ENCODE assay signal across 22 cellular contexts in the genomic region with DNA sequence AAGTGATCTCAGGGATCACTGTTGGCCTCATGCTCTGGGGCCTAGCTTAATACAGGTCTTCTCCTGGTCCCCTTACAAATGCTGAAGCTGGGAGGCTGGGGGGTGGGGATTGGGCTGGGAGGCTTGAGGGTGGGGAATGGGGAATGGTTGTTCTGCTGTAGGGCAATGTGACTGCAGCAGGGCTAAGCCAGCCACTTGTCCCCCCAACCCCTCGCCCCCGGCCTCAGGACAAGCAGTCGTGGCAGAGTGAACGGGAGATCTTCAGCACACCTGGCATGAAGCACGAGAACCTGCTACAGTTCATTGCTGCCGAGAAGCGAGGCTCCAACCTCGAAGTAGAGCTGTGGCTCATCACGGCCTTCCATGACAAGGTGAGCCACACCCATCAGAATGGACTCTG.
"Had no signal": no experiment of that assay in that cellular context is flagged by ENCODE, and none has a peak within 500 bp of the region (broad histone marks: within the 10 kb centered on the region; RNA-seq: fewer than 3 reads in every experiment).

No MANE protein-coding gene starts in this region.

- DNase-seq: activated CD4-positive, alpha-beta memory T cell treated with anti-CD3 and anti-CD28 coated beads, Interleukin-2, amount 10 ng/mL, durations not matched to agents 7 days and 5 days; activated CD4-positive, alpha-beta T cell treated with anti-CD3 and anti-CD28 coated beads for 1 hour; activated CD4-positive, alpha-beta T cell treated with anti-CD3 and anti-CD28 coated beads for 4 hours; activated CD4-positive, alpha-beta T cell treated with anti-CD3 and anti-CD28 coated beads, Interleukin-2, amount 10 ng/mL, durations not matched to agents 7 days and 5 days; activated CD4-positive, alpha-beta T cell treated with anti-CD3 and anti-CD28 coated beads, Interleukin-2, amount 50 U/mL, for 4 hours; activated effector memory CD4-positive, alpha-beta T cell treated with Interleukin-2 at 50 U/mL for 16 hours; activated gamma-delta T cell treated with Interleukin-2 at 50 U/mL for 16 hours; activated naive CD4-positive, alpha-beta T cell treated with anti-CD3 and anti-CD28 coated beads, Interleukin-2, amount 50 U/mL, for 16 hours; activated naive CD4-positive, alpha-beta T cell treated with Interleukin-2 at 50 U/mL for 16 hours; activated T-cell treated with anti-CD3 and anti-CD28 coated beads, Interleukin-2, amount 50 U/mL, for 4 hours; amniotic stem cell; brain microvascular endothelial cell; cortex of kidney; dermis blood vessel endothelial cell; effector CD8-positive, alpha-beta T cell; foreskin fibroblast; SW 1271; T-cell; T-helper 2 cell had no signal

- H3K4me3 Mint-ChIP-seq: activated CD4-positive, alpha-beta memory T cell treated with anti-CD3 and anti-CD28 coated beads, Interleukin-2, amount 10 ng/mL, durations not matched to agents 7 days and 5 days; activated CD4-positive, alpha-beta T cell treated with anti-CD3 and anti-CD28 coated beads, Interleukin-2, amount 10 ng/mL, durations not matched to agents 7 days and 5 days; activated naive CD8-positive, alpha-beta T cell; activated T-cell treated with anti-CD3 and anti-CD28 coated beads, Interleukin-2, amount 50 U/mL, for 4 hours; activated T-helper 17 cell treated with anti-CD3 and anti-CD28 coated beads, Interleukin-2, amount 50 U/mL, for 72 hours; T-cell had no signal

- H3K27ac ChIP-seq: brain microvascular endothelial cell, epithelial cell of prostate had no signal

- H3K27me3 Mint-ChIP-seq: activated CD4-positive, alpha-beta memory T cell treated with anti-CD3 and anti-CD28 coated beads, Interleukin-2, amount 10 ng/mL, durations not matched to agents 7 days and 5 days; activated CD4-positive, alpha-beta T cell treated with anti-CD3 and anti-CD28 coated beads, Interleukin-2, amount 10 ng/mL, durations not matched to agents 7 days and 5 days; activated naive CD8-positive, alpha-beta T cell; activated T-helper 17 cell treated with anti-CD3 and anti-CD28 coated beads, Interleukin-2, amount 50 U/mL, for 72 hours; T-cell had no signal

- H3K27me3 ChIP-seq: brain microvascular endothelial cell had no signal

- H3K4me1 Mint-ChIP-seq: activated CD4-positive, alpha-beta memory T cell treated with anti-CD3 and anti-CD28 coated beads, Interleukin-2, amount 10 ng/mL, durations not matched to agents 7 days and 5 days; activated CD4-positive, alpha-beta T cell treated with anti-CD3 and anti-CD28 coated beads, Interleukin-2, amount 10 ng/mL, durations not matched to agents 7 days and 5 days had no signal

- H3K27ac Mint-ChIP-seq: activated CD4-positive, alpha-beta memory T cell treated with anti-CD3 and anti-CD28 coated beads, Interleukin-2, amount 10 ng/mL, durations not matched to agents 7 days and 5 days; activated naive CD8-positive, alpha-beta T cell; activated T-helper 17 cell treated with anti-CD3 and anti-CD28 coated beads, Interleukin-2, amount 50 U/mL, for 72 hours had no signal

- H3K9me3 Mint-ChIP-seq: activated CD4-positive, alpha-beta memory T cell treated with anti-CD3 and anti-CD28 coated beads, Interleukin-2, amount 10 ng/mL, durations not matched to agents 7 days and 5 days; activated CD4-positive, alpha-beta T cell treated with anti-CD3 and anti-CD28 coated beads, Interleukin-2, amount 10 ng/mL, durations not matched to agents 7 days and 5 days; activated T-cell treated with anti-CD3 and anti-CD28 coated beads, Interleukin-2, amount 50 U/mL, for 4 hours; activated T-helper 17 cell treated with anti-CD3 and anti-CD28 coated beads, Interleukin-2, amount 50 U/mL, for 72 hours; T-cell had no signal
